20 cellular contexts compared by ENCODE assay signal in the genomic region with DNA sequence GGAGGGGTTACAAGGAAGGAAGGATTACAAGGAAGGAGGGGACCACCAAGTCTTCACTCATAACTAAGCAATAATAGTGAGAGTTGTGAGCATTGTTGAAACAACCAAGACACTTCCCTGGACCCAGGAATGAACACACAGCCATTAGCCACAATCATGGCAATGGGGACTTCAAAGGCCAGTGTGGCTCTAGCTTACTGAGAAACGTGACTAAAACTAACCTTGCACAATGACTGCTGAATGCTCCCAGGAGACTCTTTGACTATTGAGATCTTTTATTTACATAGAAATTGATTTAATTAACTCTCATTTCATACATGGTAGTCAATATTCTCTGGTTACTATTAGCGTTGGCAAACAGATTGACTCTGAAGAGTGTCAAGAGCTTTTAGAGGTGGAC.
DNase-seq lines count a peak whose midpoint lies in the region; ATAC-seq lines count a peak whose summit lies in the region.
"Had no signal": no experiment of that assay in that cellular context is flagged by ENCODE, and none has a peak within 500 bp of the region (broad histone marks: within the 10 kb centered on the region; RNA-seq: fewer than 3 reads in every experiment).

No MANE protein-coding gene starts in this region.

- H3K4me1 ChIP-seq in Karpas-422 (ENCODE audit: low read length): no peaks in the 10 kb centered on the region
- H3K4me1 ChIP-seq: BLaER1 treated with 17β-estradiol and CSF1 and Interleukin-3, amounts not matched to agents 10 nM and 100 nM; SJSA1 had no signal

- H2AFZ ChIP-seq in Karpas-422 (ENCODE audit: low read length): no peak overlapping the region

- H3K4me2 ChIP-seq in Karpas-422 (ENCODE audit: low read depth, low read length, poor library complexity, severe bottlenecking): no peak overlapping the region
- H3K4me2 ChIP-seq: BLaER1 treated with 17β-estradiol and CSF1 and Interleukin-3, amounts not matched to agents 10 nM and 100 nM had no signal

- intact Hi-C loops in left colon (cut with DNase I, micrococcal nuclease): no loop called here

- ATAC-seq in left colon (no peak), GM21723 (IDR thresholded peaks at IDR 0.05; ENCODE audit: unreplicated experiment) (no peak)

- H3K36me3 ChIP-seq in Karpas-422 (ENCODE audit: insufficient read depth, low read length): no peaks in the 10 kb centered on the region
- H3K36me3 ChIP-seq: BLaER1 treated with 17β-estradiol and CSF1 and Interleukin-3, amounts not matched to agents 10 nM and 100 nM; MG63; SJSA1 had no signal

- no peak overlapping the region for H3K9ac ChIP-seq in Karpas-422 (ENCODE audit: low read length)
- H3K9ac ChIP-seq: BLaER1 treated with 17β-estradiol and CSF1 and Interleukin-3, amounts not matched to agents 10 nM and 100 nM had no signal

- H3K27me3 ChIP-seq in Karpas-422 (ENCODE audit: low read length): no peaks in the 10 kb centered on the region
- H3K27me3 ChIP-seq: BLaER1 treated with 17β-estradiol and CSF1 and Interleukin-3, amounts not matched to agents 10 nM and 100 nM; MG63; SJSA1 had no signal

- H3K9me3 ChIP-seq in Karpas-422 (ENCODE audit: low read length): no peaks in the 10 kb centered on the region
- H3K9me3 ChIP-seq: BLaER1 treated with 17β-estradiol and CSF1 and Interleukin-3, amounts not matched to agents 10 nM and 100 nM; MG63; SJSA1 had no signal

- no peaks in the 10 kb centered on the region for H3K9me2 ChIP-seq in Karpas-422 (replicated peaks; ENCODE audit: insufficient read depth, low read length)

- H3K79me2 ChIP-seq in Karpas-422 (ENCODE audit: low read length): no peaks in the 10 kb centered on the region

- H3K4me3 ChIP-seq in Karpas-422 (ENCODE audit: low read length): no peak overlapping the region
- H3K4me3 ChIP-seq: BLaER1 treated with 17β-estradiol and CSF1 and Interleukin-3, amounts not matched to agents 10 nM and 100 nM; MG63; SJSA1 had no signal

- no peaks in the 10 kb centered on the region for H4K20me1 ChIP-seq in Karpas-422 (ENCODE audit: insufficient read depth, low read depth, low read length)
- H4K20me1 ChIP-seq: BLaER1 treated with 17β-estradiol and CSF1 and Interleukin-3, amounts not matched to agents 10 nM and 100 nM had no signal

- no peak overlapping the region for H3K27ac ChIP-seq in Karpas-422 (ENCODE audit: low read length)
- H3K27ac ChIP-seq: BLaER1 treated with 17β-estradiol and CSF1 and Interleukin-3, amounts not matched to agents 10 nM and 100 nM; SJSA1; VCaP had no signal

- peak; percentile 45 for DNase-seq in NCI-H510A treated with DMSO at 0.1 percent for 48 hours (lab: John Stamatoyannopoulos, UW)
- no peak for DNase-seq in NCI-H510A (lab: John Stamatoyannopoulos, UW)
- peak; percentile 79 for DNase-seq in NCI-H1436 (lab: John Stamatoyannopoulos, UW)
- peak; percentile 88 for DNase-seq in NCI-H748 treated with DMSO at 0.1 percent for 48 hours (lab: John Stamatoyannopoulos, UW)
- no peak for DNase-seq in left colon
- no peak for DNase-seq in Karpas-422
- no peak for DNase-seq in SKM-1 (lab: John Stamatoyannopoulos, UW; ENCODE audit: unreplicated experiment)
- DNase-seq: HFFc6, KG1, MG63, NCI-H146, NCI-H2227 treated with DMSO at 0.1 percent for 48 hours, NCI-H82, OCI-M1, RPMI8226, T-helper 9 cell had no signal

Comparison
In these comparisons a context has a peak if more than half of its experiments do, and no peak if none do; other contexts are left out.
1. DNase-seq: peak in NCI-H510A treated with DMSO at 0.1 percent for 48 hours (single experiment), NCI-H1436 (single experiment) and NCI-H748 treated with DMSO at 0.1 percent for 48 hours (single experiment); none in NCI-H510A (single experiment), left colon (0 of 2), Karpas-422 (single experiment) and SKM-1 (single experiment).